1 cellular context compared by ENCODE assay signal in genomic region chr7:134920026-134920758, GRCh38.
TF ChIP-seq lines count a peak whose summit lies in the region.

No MANE protein-coding gene starts in this region.

TF ChIP-seq in HEK293, 187 proteins besides CTCF, POLR2A, EP300 and RAD21 (continued from another document):
- TF ChIP-seq ZNF362 (tag by site-specific recombination; IDR thresholded peaks at IDR 0.05): no peak
- TF ChIP-seq HIC1 (tag by site-specific recombination; IDR thresholded peaks at IDR 0.05): peak; percentile 36; the same call in 1 of the 2 replicates
- TF ChIP-seq PRDM6 (tag by site-specific recombination; IDR thresholded peaks at IDR 0.05): peak; percentile 74
